1 cellular context compared by ENCODE assay signal in the genomic region with DNA sequence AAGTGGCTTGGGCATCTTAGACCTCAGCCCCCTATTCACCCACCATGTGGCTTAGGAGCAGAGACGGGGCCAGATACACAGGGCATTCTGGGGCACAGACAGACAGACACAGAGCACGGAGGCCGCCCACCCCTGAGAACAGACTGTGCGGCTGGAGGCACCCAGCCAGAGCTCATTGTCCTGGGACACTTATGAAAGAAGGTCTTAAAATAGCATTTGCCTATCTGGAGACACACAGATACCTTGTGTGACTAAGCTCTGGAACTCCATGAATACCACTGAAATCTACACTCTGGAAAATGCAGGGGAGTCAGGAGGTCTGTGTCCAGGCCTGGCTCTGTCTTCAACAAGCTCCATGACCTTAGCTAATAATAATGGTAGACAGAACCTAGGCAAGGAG.
TF ChIP-seq lines count a peak whose summit lies in the region.

No MANE protein-coding gene starts in this region.

TF ChIP-seq in GM23338, 12 proteins besides CTCF, POLR2A, EP300 and RAD21 (continued from another document):
- TF ChIP-seq, protein P1, sequence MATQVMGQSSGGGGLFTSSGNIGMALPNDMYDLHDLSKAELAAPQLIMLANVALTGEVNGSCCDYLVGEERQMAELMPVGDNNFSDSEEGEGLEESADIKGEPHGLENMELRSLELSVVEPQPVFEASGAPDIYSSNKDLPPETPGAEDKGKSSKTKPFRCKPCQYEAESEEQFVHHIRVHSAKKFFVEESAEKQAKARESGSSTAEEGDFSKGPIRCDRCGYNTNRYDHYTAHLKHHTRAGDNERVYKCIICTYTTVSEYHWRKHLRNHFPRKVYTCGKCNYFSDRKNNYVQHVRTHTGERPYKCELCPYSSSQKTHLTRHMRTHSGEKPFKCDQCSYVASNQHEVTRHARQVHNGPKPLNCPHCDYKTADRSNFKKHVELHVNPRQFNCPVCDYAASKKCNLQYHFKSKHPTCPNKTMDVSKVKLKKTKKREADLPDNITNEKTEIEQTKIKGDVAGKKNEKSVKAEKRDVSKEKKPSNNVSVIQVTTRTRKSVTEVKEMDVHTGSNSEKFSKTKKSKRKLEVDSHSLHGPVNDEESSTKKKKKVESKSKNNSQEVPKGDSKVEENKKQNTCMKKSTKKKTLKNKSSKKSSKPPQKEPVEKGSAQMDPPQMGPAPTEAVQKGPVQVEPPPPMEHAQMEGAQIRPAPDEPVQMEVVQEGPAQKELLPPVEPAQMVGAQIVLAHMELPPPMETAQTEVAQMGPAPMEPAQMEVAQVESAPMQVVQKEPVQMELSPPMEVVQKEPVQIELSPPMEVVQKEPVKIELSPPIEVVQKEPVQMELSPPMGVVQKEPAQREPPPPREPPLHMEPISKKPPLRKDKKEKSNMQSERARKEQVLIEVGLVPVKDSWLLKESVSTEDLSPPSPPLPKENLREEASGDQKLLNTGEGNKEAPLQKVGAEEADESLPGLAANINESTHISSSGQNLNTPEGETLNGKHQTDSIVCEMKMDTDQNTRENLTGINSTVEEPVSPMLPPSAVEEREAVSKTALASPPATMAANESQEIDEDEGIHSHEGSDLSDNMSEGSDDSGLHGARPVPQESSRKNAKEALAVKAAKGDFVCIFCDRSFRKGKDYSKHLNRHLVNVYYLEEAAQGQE (IDR thresholded peaks at IDR 0.05; ENCODE audit: unreplicated experiment), result no peak
- TF ChIP-seq STAT1 (IDR thresholded peaks at IDR 0.05; ENCODE audit: unreplicated experiment) (no peak), JUNB (IDR thresholded peaks at IDR 0.05; ENCODE audit: unreplicated experiment) (no peak), EZH2 (IDR thresholded peaks at IDR 0.05; ENCODE audit: low read depth, unreplicated experiment) (no peak), POLR2AphosphoS5 (IDR thresholded peaks at IDR 0.05; ENCODE audit: low read depth) (no peak)
TF ChIP-seq in GM23338: peak in this region for 0.
